In the genomic region with DNA sequence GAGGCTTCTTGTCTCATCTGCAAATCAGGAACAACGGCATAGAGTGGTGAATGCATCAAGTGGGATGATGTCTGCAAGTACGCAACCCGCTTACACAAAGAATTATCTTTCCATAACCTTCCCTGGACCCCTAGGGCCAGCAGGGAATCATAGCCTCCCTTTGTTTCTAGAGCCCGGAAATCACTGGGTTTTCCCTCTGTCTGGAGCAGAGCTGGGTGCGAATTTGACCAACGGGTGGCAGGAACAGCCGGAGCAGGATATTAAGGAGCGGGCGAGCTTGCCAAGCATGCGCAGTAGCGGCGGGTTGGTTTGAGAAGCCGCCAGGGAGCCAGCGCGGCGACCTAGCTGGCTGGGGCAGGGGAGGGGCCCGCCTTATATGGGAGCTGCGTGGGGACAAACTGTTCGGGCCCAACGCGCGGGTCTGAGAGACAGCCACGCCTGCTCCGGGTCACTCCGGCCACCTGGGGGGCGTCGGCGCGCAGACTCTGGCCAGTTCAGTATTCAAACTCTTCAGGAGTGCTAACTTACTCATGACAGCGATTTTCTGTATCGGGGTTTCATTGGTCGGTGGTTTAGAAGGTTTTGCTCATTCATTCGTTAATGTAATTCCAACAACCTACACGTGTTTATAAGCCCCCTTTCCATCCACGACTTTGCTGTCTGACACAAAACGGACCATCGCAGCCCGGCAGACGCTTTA, we compare ENCODE assay signal across 8 cellular contexts.
DNase-seq lines count a peak whose midpoint lies in the region; ATAC-seq and FAIRE-seq lines count a peak whose summit lies in the region.

No MANE protein-coding gene starts in this region.

- no peaks in the 10 kb centered on the region for H3K27me3 ChIP-seq in effector memory CD4-positive, alpha-beta T cell (replicated peaks; ENCODE audit: control insufficient read depth, insufficient read depth, low read length, poor library complexity, severe bottlenecking)

- H3K4me3 ChIP-seq in effector memory CD4-positive, alpha-beta T cell (ENCODE audit: insufficient read depth, low read depth, low read length, poor library complexity, severe bottlenecking) = peak overlapping the region; percentile 66

- H3K9me3 ChIP-seq in effector memory CD4-positive, alpha-beta T cell (ENCODE audit: control insufficient read depth, low read length) = no peaks in the 10 kb centered on the region

- peaks cover 7% of the 10 kb centered on the region for H3K4me1 ChIP-seq in effector memory CD4-positive, alpha-beta T cell (ENCODE audit: control insufficient read depth, insufficient read depth, low read length, poor library complexity, severe bottlenecking)

- no peak overlapping the region for H3K27ac ChIP-seq in effector memory CD4-positive, alpha-beta T cell (ENCODE audit: insufficient read depth, low read length, poor library complexity, severe bottlenecking)

- DNase-seq in NCI-H748 (lab: John Stamatoyannopoulos, UW; ENCODE audit: unreplicated experiment) = peak; percentile 85
- peak; percentile 43 to 59 for DNase-seq in activated CD8-positive, alpha-beta memory T cell treated with anti-CD3 and anti-CD28 coated beads for 1 hour (ENCODE audit: extremely low read depth in 1 of 2, low read depth in 1 of 2)
- DNase-seq in effector memory CD4-positive, alpha-beta T cell = peak; percentile 42 to 76 (median 57)
- peak; percentile 83 for DNase-seq in medulla oblongata (ENCODE audit: extremely low spot score)
- peak; percentile 33 to 63 (median 62) for DNase-seq in stimulated activated CD4-positive, alpha-beta T cell treated with anti-CD3 and anti-CD28 coated beads, TNF-alpha, amount 100 ng/mL, for 1 hour (ENCODE audit: low read depth in 3 of 3, low spot score in 1 of 3)

- FAIRE-seq in A204.1 (lab: Jason Lieb, UNC) = peak; percentile 21

- ATAC-seq in GM18858 (IDR thresholded peaks at IDR 0.05; ENCODE audit: unreplicated experiment) (peak; percentile 69), HG03064 (IDR thresholded peaks at IDR 0.05; ENCODE audit: low read depth, unreplicated experiment) (peak; percentile 66)

- no peaks in the 10 kb centered on the region for H3K36me3 ChIP-seq in effector memory CD4-positive, alpha-beta T cell (ENCODE audit: control insufficient read depth, insufficient read depth, low read length)
